8 cellular contexts compared by ENCODE assay signal in the genomic region with DNA sequence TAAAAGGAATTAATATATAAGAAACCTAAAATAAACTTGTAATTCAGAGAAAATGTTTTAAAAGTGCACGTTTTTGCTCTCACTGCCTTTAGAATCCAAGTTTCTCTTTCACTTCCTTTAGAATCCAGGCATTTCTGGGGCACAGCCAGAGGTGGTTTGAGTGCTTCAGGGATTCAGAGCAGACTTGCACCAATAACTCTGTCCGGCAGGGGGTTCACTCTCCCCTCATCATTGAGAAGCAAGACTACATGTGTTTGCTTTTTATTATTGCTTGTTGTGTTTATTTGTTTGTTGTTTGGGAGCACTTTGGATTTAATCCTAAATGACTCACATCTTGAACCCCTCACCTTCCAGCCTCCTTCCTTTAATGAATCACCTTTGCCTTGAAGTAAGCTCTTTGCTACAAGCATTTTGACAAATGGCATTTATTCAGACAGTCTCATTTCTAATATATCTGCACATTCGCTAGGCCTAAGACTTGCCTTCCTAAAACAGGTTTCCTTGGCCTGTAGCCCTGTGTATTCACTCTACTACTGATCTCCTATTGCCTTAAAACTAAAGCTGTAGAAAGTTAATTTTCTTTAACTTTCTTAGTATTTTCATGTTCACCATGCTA.
DNase-seq lines count a peak whose midpoint lies in the region; ATAC-seq and TF ChIP-seq lines count a peak whose summit lies in the region.

No MANE protein-coding gene starts in this region.

- H3K4me3 ChIP-seq in GM06990 (replicated peaks; ENCODE audit: low read depth, low read length) (no peak overlapping the region), fibroblast of mammary gland (ENCODE audit: control insufficient read depth, low read depth, low read length) (no peak overlapping the region)

- TF ChIP-seq CTCF in 22Rv1 (IDR thresholded peaks at IDR 0.05), result peak; percentile 58
- TF ChIP-seq CTCF in GM06990 (IDR thresholded peaks at IDR 0.05; ENCODE audit: insufficient read depth, low read length, poor library complexity, severe bottlenecking), result peak; percentile 59
- peak; percentile 72 for TF ChIP-seq CTCF in fibroblast of mammary gland (conservative IDR thresholded peaks at IDR 0.05; ENCODE audit: control insufficient read depth, insufficient read depth, low read depth, low read length)

- ATAC-seq in HG03521 (IDR thresholded peaks at IDR 0.05; ENCODE audit: unreplicated experiment), result no peak

- H3K36me3 ChIP-seq in GM06990 (ENCODE audit: control insufficient read depth, insufficient read depth, low read length), result no peaks in the 10 kb centered on the region

- DNase-seq in GM06990 (ENCODE audit: extremely low read depth, insufficient read length) (no peak), LHCN-M2 (ENCODE audit: low read depth) (peak; percentile 53), SK-N-DZ (ENCODE audit: low spot score) (peak; percentile 48), fibroblast of mammary gland (ENCODE audit: low read depth) (peak; percentile 74), non-pigmented ciliary epithelial cell (ENCODE audit: low read depth) (peak; percentile 13)
- DNase-seq in activated effector memory CD4-positive, alpha-beta T cell treated with Interleukin-2 at 50 U/mL for 16 hours, result no peak

- no peaks in the 10 kb centered on the region for H3K27me3 ChIP-seq in GM06990 (replicated peaks; ENCODE audit: control insufficient read depth, insufficient read depth, low read length)

- no peak overlapping the region for H3K27ac ChIP-seq in 22Rv1

Comparison
In these comparisons a context has a peak if more than half of its experiments do, and no peak if none do; other contexts are left out.
1. DNase-seq: peak in LHCN-M2 (single experiment), SK-N-DZ (single experiment), fibroblast of mammary gland (single experiment) and non-pigmented ciliary epithelial cell (single experiment); none in GM06990 (single experiment) and activated effector memory CD4-positive, alpha-beta T cell treated with Interleukin-2 at 50 U/mL for 16 hours (single experiment).
2. Peak in every context shown above with its lines, with median percentiles within 50 percentile points of each other: CTCF ChIP-seq.